In genomic region chr10:45442670-45443069, GRCh38 we compare ENCODE assay signal across 1 cellular context.
A peak's percentile ranks its signal among the peaks of the same experiment; 100 is the strongest.
TF ChIP-seq lines count a peak whose summit lies in the region.

No MANE protein-coding gene starts in this region.

TF ChIP-seq in HepG2, 621 proteins besides CTCF, POLR2A, EP300 and RAD21 (continued from another document):
- TF ChIP-seq HNRNPLL (IDR thresholded peaks at IDR 0.05; ENCODE audit: low read depth, low read length, poor library complexity, severe bottlenecking), result peak; percentile 15
- TF ChIP-seq, protein P1, sequence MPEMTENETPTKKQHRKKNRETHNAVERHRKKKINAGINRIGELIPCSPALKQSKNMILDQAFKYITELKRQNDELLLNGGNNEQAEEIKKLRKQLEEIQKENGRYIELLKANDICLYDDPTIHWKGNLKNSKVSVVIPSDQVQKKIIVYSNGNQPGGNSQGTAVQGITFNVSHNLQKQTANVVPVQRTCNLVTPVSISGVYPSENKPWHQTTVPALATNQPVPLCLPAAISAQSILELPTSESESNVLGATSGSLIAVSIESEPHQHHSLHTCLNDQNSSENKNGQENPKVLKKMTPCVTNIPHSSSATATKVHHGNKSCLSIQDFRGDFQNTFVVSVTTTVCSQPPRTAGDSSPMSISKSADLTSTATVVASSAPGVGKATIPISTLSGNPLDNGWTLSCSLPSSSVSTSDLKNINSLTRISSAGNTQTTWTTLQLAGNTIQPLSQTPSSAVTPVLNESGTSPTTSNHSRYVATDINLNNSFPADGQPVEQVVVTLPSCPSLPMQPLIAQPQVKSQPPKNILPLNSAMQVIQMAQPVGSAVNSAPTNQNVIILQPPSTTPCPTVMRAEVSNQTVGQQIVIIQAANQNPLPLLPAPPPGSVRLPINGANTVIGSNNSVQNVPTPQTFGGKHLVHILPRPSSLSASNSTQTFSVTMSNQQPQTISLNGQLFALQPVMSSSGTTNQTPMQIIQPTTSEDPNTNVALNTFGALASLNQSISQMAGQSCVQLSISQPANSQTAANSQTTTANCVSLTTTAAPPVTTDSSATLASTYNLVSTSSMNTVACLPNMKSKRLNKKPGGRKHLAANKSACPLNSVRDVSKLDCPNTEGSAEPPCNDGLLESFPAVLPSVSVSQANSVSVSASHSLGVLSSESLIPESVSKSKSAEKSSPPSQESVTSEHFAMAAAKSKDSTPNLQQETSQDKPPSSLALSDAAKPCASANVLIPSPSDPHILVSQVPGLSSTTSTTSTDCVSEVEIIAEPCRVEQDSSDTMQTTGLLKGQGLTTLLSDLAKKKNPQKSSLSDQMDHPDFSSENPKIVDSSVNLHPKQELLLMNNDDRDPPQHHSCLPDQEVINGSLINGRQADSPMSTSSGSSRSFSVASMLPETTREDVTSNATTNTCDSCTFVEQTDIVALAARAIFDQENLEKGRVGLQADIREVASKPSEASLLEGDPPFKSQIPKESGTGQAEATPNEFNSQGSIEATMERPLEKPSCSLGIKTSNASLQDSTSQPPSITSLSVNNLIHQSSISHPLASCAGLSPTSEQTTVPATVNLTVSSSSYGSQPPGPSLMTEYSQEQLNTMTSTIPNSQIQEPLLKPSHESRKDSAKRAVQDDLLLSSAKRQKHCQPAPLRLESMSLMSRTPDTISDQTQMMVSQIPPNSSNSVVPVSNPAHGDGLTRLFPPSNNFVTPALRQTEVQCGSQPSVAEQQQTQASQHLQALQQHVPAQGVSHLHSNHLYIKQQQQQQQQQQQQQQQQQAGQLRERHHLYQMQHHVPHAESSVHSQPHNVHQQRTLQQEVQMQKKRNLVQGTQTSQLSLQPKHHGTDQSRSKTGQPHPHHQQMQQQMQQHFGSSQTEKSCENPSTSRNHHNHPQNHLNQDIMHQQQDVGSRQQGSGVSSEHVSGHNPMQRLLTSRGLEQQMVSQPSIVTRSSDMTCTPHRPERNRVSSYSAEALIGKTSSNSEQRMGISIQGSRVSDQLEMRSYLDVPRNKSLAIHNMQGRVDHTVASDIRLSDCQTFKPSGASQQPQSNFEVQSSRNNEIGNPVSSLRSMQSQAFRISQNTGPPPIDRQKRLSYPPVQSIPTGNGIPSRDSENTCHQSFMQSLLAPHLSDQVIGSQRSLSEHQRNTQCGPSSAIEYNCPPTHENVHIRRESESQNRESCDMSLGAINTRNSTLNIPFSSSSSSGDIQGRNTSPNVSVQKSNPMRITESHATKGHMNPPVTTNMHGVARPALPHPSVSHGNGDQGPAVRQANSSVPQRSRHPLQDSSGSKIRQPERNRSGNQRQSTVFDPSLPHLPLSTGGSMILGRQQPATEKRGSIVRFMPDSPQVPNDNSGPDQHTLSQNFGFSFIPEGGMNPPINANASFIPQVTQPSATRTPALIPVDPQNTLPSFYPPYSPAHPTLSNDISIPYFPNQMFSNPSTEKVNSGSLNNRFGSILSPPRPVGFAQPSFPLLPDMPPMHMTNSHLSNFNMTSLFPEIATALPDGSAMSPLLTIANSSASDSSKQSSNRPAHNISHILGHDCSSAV (CRISPR knock-in tag; IDR thresholded peaks at IDR 0.05; ENCODE audit: borderline replicate concordance), result no peak
- no peak for TF ChIP-seq BRCA1 (CRISPR knock-in tag; IDR thresholded peaks at IDR 0.05)
- no peak for TF ChIP-seq MLLT10 (CRISPR knock-in tag; IDR thresholded peaks at IDR 0.05)
- no peak for TF ChIP-seq ZNF160 (CRISPR knock-in tag; IDR thresholded peaks at IDR 0.05)
- no peak for TF ChIP-seq CC2D1A (CRISPR knock-in tag; IDR thresholded peaks at IDR 0.05)
- TF ChIP-seq ZNF768 (CRISPR knock-in tag; IDR thresholded peaks at IDR 0.05), result no peak
- TF ChIP-seq NFE2L2 (IDR thresholded peaks at IDR 0.05; ENCODE audit: low read length), result no peak
- TF ChIP-seq ZNF547 (CRISPR knock-in tag; IDR thresholded peaks at IDR 0.05), result no peak
- TF ChIP-seq YEATS2 (CRISPR knock-in tag; IDR thresholded peaks at IDR 0.05; ENCODE audit: borderline replicate concordance), result no peak
